ENCODE assay signal across 8 cellular contexts in genomic region chr2:179049546-179050311, GRCh38. TPM values are rescaled to one million over a fixed set of nuclear protein-coding genes. Genes with fewer than 3 reads are reported as not detected.
DNase-seq lines count a peak whose midpoint lies in the region; ATAC-seq and TF ChIP-seq lines count a peak whose summit lies in the region.

A gene with protein sequence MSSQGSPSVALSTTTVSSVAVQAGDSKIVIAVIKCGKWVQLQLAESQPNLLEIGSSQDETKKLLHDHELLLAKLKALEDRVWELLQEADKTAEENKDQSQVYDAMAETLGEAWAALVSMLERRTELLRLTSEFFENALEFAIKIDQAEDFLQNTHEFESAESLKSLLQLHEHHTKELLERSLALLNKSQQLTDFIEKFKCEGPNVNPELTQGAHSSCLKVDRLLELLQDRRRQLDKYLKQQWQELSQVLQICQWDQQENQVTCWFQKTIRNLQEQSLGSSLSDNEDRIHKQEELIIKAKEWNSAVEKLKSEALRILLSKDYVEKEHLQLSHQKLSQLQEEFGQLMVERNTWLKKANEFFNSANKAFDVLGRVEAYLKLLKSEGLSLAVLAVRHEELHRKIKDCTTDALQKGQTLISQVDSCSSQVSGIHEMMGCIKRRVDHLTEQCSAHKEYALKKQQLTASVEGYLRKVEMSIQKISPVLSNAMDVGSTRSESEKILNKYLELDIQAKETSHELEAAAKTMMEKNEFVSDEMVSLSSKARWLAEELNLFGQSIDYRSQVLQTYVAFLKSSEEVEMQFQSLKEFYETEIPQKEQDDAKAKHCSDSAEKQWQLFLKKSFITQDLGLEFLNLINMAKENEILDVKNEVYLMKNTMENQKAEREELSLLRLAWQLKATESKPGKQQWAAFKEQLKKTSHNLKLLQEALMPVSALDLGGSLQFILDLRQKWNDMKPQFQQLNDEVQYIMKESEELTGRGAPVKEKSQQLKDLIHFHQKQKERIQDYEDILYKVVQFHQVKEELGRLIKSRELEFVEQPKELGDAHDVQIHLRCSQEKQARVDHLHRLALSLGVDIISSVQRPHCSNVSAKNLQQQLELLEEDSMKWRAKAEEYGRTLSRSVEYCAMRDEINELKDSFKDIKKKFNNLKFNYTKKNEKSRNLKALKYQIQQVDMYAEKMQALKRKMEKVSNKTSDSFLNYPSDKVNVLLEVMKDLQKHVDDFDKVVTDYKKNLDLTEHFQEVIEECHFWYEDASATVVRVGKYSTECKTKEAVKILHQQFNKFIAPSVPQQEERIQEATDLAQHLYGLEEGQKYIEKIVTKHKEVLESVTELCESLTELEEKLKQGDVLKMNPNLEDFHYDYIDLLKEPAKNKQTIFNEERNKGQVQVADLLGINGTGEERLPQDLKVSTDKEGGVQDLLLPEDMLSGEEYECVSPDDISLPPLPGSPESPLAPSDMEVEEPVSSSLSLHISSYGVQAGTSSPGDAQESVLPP (N-terminal part only) (minus strand): TSS chr2:179050137. CDS start chr2:179049941, 196 bp downstream.

- H3K9me3 ChIP-seq in BLaER1 treated with 17β-estradiol and CSF1 and Interleukin-3, amounts not matched to agents 10 nM and 100 nM (replicated peaks in 1 of 11): 0 out of 22 replicates have a peak, but pooled peaks cover 0 to 5% (median 0%) of the 10 kb centered on the region in 11 experiments

- H4K20me1 ChIP-seq in BLaER1 treated with 17β-estradiol and CSF1 and Interleukin-3, amounts not matched to agents 10 nM and 100 nM: no peaks in the 10 kb centered on the region

- no peaks in the 10 kb centered on the region for H3K36me3 ChIP-seq in BLaER1 treated with 17β-estradiol and CSF1 and Interleukin-3, amounts not matched to agents 10 nM and 100 nM

- H3K27ac Mint-ChIP-seq in activated B cell treated with CpG ODN at 0.5 μM for 24 hours: peak within 1 kb of the TSS; percentile 96
- peak within 1 kb of the TSS; percentile 5 to 65 (median 48) for H3K27ac Mint-ChIP-seq in immature natural killer cell
- H3K27ac Mint-ChIP-seq in type B pancreatic cell: peak within 1 kb of the TSS; percentile 78

- H3K4me2 ChIP-seq in BLaER1 treated with 17β-estradiol and CSF1 and Interleukin-3, amounts not matched to agents 10 nM and 100 nM: peak within 1 kb of the TSS in 7 of 11 experiments; percentile 0 to 50 (median 18); a peak in 9 of 22 replicates

- H3K4me3 Mint-ChIP-seq in activated B cell treated with CpG ODN at 0.5 μM for 24 hours: peak within 1 kb of the TSS; percentile 89
- peak within 1 kb of the TSS; percentile 77 to 86 (median 83) for H3K4me3 Mint-ChIP-seq in immature natural killer cell
- peak within 1 kb of the TSS; percentile 73 for H3K4me3 Mint-ChIP-seq in type B pancreatic cell

- CTCF ChIA-PET in activated B cell treated with CpG ODN at 0.5 μM for 24 hours (lab: Charles Lee): interaction anchor here (1.4 to 2.1 kb wide), 3 partner anchors 27 to 80 kb away, joined by 5 to 8 read pairs (median 7); no protein-coding TSS in a partner anchor

- ATAC-seq in GM19324 (IDR thresholded peaks at IDR 0.05; ENCODE audit: low FRiP score, unreplicated experiment) (peak; percentile 66), HG03175 (IDR thresholded peaks at IDR 0.05; ENCODE audit: unreplicated experiment) (peak; percentile 76), activated B cell treated with CpG ODN at 0.5 μM for 24 hours (ENCODE audit: low read depth) (peak; percentile 86)

- no peak within 1 kb of the TSS for H3K4me3 ChIP-seq in BLaER1 treated with 17β-estradiol and CSF1 and Interleukin-3, amounts not matched to agents 10 nM and 100 nM

- no peaks in the 10 kb centered on the region for H3K27me3 ChIP-seq in BLaER1 treated with 17β-estradiol and CSF1 and Interleukin-3, amounts not matched to agents 10 nM and 100 nM

- intact Hi-C loops in activated B cell treated with CpG ODN at 0.5 μM for 24 hours (cut with micrococcal nuclease): loop anchor here (1.0 kb wide), 3 partner anchors 12 to 28 kb away; no protein-coding TSS in a partner anchor

- DNase-seq in activated B cell treated with CpG ODN at 0.5 μM for 24 hours: peak; percentile 26
- peak in 2 of 3 donors; percentile 1 to 7 for DNase-seq in immature natural killer cell
- no peak for DNase-seq in type B pancreatic cell (ENCODE audit: extremely low spot score, unreplicated experiment)
- DNase-seq in ureter (ENCODE audit: low spot score): no peak
- no peak for DNase-seq in medulla oblongata (ENCODE audit: extremely low spot score)

- H3K9me3 Mint-ChIP-seq in activated B cell treated with CpG ODN at 0.5 μM for 24 hours (no peaks in the 10 kb centered on the region), immature natural killer cell (no peaks in the 10 kb centered on the region), type B pancreatic cell (no peaks in the 10 kb centered on the region)

- no peaks in the 10 kb centered on the region for H3K27me3 Mint-ChIP-seq in activated B cell treated with CpG ODN at 0.5 μM for 24 hours
- no peaks in the 10 kb centered on the region for H3K27me3 Mint-ChIP-seq in immature natural killer cell (ENCODE audit: low read depth in 3 of 3)
- no peaks in the 10 kb centered on the region for H3K27me3 Mint-ChIP-seq in type B pancreatic cell

- TF ChIP-seq CTCF in activated B cell treated with CpG ODN at 0.5 μM for 24 hours (IDR thresholded peaks at IDR 0.05) (no peak), type B pancreatic cell (conservative IDR thresholded peaks at IDR 0.05) (no peak)

- H3K36me3 Mint-ChIP-seq in activated B cell treated with CpG ODN at 0.5 μM for 24 hours (ENCODE audit: low read depth) (peaks cover 13% of the 10 kb centered on the region), immature natural killer cell (no peaks in the 10 kb centered on the region), type B pancreatic cell (no peaks in the 10 kb centered on the region)

- H3K27ac ChIP-seq in BLaER1 treated with 17β-estradiol and CSF1 and Interleukin-3, amounts not matched to agents 10 nM and 100 nM: no peak within 1 kb of the TSS

- H3K4me1 Mint-ChIP-seq in activated B cell treated with CpG ODN at 0.5 μM for 24 hours: peaks cover 59% of the 10 kb centered on the region
- peaks cover 5 to 36% of the 10 kb centered on the region in 2 donors for H3K4me1 Mint-ChIP-seq in immature natural killer cell
- peaks cover 26% of the 10 kb centered on the region for H3K4me1 Mint-ChIP-seq in type B pancreatic cell (ENCODE audit: unreplicated experiment)

- POLR2A ChIA-PET in activated B cell treated with CpG ODN at 0.5 μM for 24 hours (lab: Charles Lee): interaction anchor here (0.6 to 2.6 kb wide), 12 partner anchors 9 to 599 kb away, joined by 3 to 39 read pairs (median 5); partner anchors contain the start of genes PJVK and PRKRA

- peaks cover 0 to 34% (median 3%) of the 10 kb centered on the region in 10 experiments; a peak in 6 of 20 replicates for H3K4me1 ChIP-seq in BLaER1 treated with 17β-estradiol and CSF1 and Interleukin-3, amounts not matched to agents 10 nM and 100 nM

- H3K9ac ChIP-seq in BLaER1 treated with 17β-estradiol and CSF1 and Interleukin-3, amounts not matched to agents 10 nM and 100 nM: no peak within 1 kb of the TSS

RNA-seq across cellular contexts. Expression of the gene that starts here (rescaled TPM):
- total RNA-seq in activated B cell treated with CpG ODN at 0.5 μM for 24 hours: 32.1 and 38.8 TPM in 2 replicates
- polyA plus RNA-seq in immature natural killer cell: 1 to 10 TPM in 1 of 3 donors, under 1 TPM in 1, not detected in 1; 0.69 to 1.5 TPM
- total RNA-seq in type B pancreatic cell (ENCODE audit: low replicate concordance): 4.0 and 4.4 TPM in 2 replicates
- total RNA-seq in ureter: 2.8 TPM

Comparison
In these comparisons a context has a peak if more than half of its experiments do, and no peak if none do; other contexts are left out.
1. DNase-seq: peak in activated B cell treated with CpG ODN at 0.5 μM for 24 hours (single experiment) and immature natural killer cell (2 of 3); none in type B pancreatic cell (single experiment), ureter (single experiment) and medulla oblongata (single experiment).
2. Peak in every context shown above with its lines, with median percentiles within 50 percentile points of each other: ATAC-seq, H3K27ac Mint-ChIP-seq and H3K4me3 Mint-ChIP-seq.